11 cellular contexts compared by ENCODE assay signal in genomic region chr5:150022681-150023080, GRCh38. TPM values are rescaled to one million over a fixed set of nuclear protein-coding genes. Genes with fewer than 3 reads are reported as not detected.
DNase-seq lines count a peak whose midpoint lies in the region; ATAC-seq and TF ChIP-seq lines count a peak whose summit lies in the region.
"Had no signal": no experiment of that assay in that cellular context is flagged by ENCODE, and none has a peak within 500 bp of the region (broad histone marks: within the 10 kb centered on the region; RNA-seq: fewer than 3 reads in every experiment).

No MANE protein-coding gene starts in this region.

- H3K9me3 ChIP-seq in cardiac muscle cell (ENCODE audit: low read depth) (no peaks in the 10 kb centered on the region), mesodermal cell (ENCODE audit: control insufficient read depth, low read length) (no peaks in the 10 kb centered on the region)

- H3K27me3 ChIP-seq in cardiac muscle cell (no peaks in the 10 kb centered on the region), dorsolateral prefrontal cortex (no peaks in the 10 kb centered on the region)

- H3K27ac ChIP-seq in cardiac muscle cell (peak overlapping the region; percentile 92), dorsolateral prefrontal cortex (peak overlapping the region in 51 of 59 donors; percentile 3 to 84 (median 62)), mesodermal cell (ENCODE audit: low read depth, low read length, severe bottlenecking) (peak overlapping the region; percentile 85)

- H3K36me3 ChIP-seq in cardiac muscle cell (peaks cover 39% of the 10 kb centered on the region), mesodermal cell (ENCODE audit: control insufficient read depth, insufficient read depth, low read length) (peaks cover 93% of the 10 kb centered on the region)

- DNase-seq in cardiac muscle cell (ENCODE audit: low read depth in 1 of 2, low spot score in 1 of 2) (peak in 1 of 2 donors; percentile 81), Right ventricle myocardium inferior (ENCODE audit: missing footprints) (no peak), dorsolateral prefrontal cortex (no peak), NCI-H774 (lab: John Stamatoyannopoulos, UW) (no peak)
- DNase-seq: activated CD4-positive, alpha-beta T cell treated with anti-CD3 and anti-CD28 coated beads, Interleukin-2, amount 10 ng/mL, durations not matched to agents 24 days and 14 days; KG1; NCI-H2081 had no signal

- TF ChIP-seq CTCF in cardiac muscle cell (IDR thresholded peaks at IDR 0.05; ENCODE audit: low read depth, low read length), result no peak
- TF ChIP-seq CTCF in dorsolateral prefrontal cortex (IDR thresholded peaks at IDR 0.05 in 54 of 56, conservative IDR thresholded peaks at IDR 0.05 in 2 of 56; ENCODE audit: low read depth in 1 of 56, partially characterized antibody in 56 of 56), result no peak

- no peak overlapping the region for H3K4me3 ChIP-seq in cardiac muscle cell
- no peak overlapping the region for H3K4me3 ChIP-seq in dorsolateral prefrontal cortex
- no peak overlapping the region for H3K4me3 ChIP-seq in mesodermal cell (ENCODE audit: extremely low read depth, insufficient read depth, low read length, poor library complexity, severe bottlenecking)

- ATAC-seq in Right ventricle myocardium inferior (no peak), GM21447 (IDR thresholded peaks at IDR 0.05; ENCODE audit: unreplicated experiment) (no peak), HG03159 (IDR thresholded peaks at IDR 0.05; ENCODE audit: unreplicated experiment) (no peak), HG02840 (IDR thresholded peaks at IDR 0.05; ENCODE audit: low FRiP score, unreplicated experiment) (no peak)

- peaks cover 38% of the 10 kb centered on the region for H3K4me1 ChIP-seq in cardiac muscle cell (ENCODE audit: low read depth)
- peaks cover 17% of the 10 kb centered on the region for H3K4me1 ChIP-seq in mesodermal cell (ENCODE audit: control insufficient read depth, insufficient read depth, low read length, poor library complexity, severe bottlenecking)

- intact Hi-C loops in Right ventricle myocardium inferior (cut with DNase I), result loop anchor here (10.0 kb wide), 1 partner anchor 412 kb away; no protein-coding TSS in a partner anchor
- intact Hi-C loops in dorsolateral prefrontal cortex (cut with DNase I), result no loop called here

- 75 to 83% methylated on average over 1 to 2 of the region's 2 CpGs for WGBS in mesodermal cell (ENCODE audit: insufficient coverage in 2 of 2), 2 experiments

RNA-seq across cellular contexts. Expression of gene HMGXB3, which starts 22.1 kb away (rescaled TPM):
- total RNA-seq in cardiac muscle cell (27.8 and 51.0 TPM in 2 replicates), Right ventricle myocardium inferior (14.6 TPM), dorsolateral prefrontal cortex (10 to 100 TPM; 21.8 to 41.5 (median 30.5) TPM)
- polyA plus RNA-seq in cardiac muscle cell, result 16.7 and 23.9 TPM in 2 replicates
- polyA plus RNA-seq in mesodermal cell (2013, experiment 1 of 2), result 25.9 TPM
- 19.9 TPM for polyA plus RNA-seq in mesodermal cell (2013, experiment 2 of 2)

RNA-seq across cellular contexts. Expression of gene TIGD6, which starts 22.2 kb away (rescaled TPM):
- total RNA-seq in cardiac muscle cell, result 3.5 and 7.6 TPM in 2 replicates
- polyA plus RNA-seq in cardiac muscle cell, result 10.3 and 11.4 TPM in 2 replicates
- total RNA-seq in Right ventricle myocardium inferior, result 2.4 TPM
- total RNA-seq in dorsolateral prefrontal cortex, result 10 to 100 TPM in 1 of 120 experiments, 1 to 10 TPM in 119; 2.6 to 13.1 (median 5.5) TPM
- 4.5 TPM for polyA plus RNA-seq in mesodermal cell (2013, experiment 1 of 2)
- 3.9 TPM for polyA plus RNA-seq in mesodermal cell (2013, experiment 2 of 2)
